Comparison of ENCODE assay signal across 1 cellular context in the genomic region with DNA sequence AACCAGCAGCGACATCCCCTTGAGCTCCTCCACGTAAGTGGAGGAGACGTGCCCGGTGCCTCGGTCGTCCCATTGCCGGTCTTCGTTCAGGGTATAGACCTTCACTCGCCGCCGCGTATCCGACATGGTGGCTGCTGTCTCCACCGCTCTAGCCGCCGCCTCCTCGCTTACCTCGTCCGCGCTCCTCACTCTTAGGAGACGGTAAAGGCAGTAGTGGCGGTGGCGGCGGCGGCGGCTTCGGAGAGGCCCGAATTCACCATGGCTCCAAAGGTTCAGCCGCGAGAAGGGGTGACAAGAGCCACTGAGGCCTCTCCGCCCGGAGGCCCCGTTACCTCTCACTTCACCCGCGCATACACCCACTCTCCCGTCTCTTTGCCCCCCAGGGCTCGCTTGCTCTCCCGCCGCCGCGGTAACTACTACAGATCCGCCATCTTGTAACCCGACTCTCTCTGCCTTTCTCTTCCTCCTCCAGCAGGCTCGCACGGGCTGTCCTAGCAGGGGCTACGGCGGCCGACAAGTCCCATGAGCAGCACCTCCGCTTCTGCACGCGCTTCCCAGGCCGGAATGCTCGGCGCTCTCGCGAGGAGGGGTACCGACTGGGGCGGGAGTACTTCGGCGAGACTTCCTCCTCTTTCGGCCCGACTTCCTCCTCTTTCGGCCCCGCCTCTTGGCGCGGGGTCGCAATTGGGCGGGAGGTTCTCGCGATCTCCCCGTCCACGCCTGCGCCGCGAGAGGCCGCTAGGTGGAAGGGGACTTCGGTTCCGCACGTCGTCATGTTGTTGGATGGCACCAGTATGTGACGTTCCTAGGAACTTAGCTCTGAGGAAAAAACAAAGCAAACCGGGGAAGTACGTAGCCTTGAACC.
TF ChIP-seq lines count a peak whose summit lies in the region.

TSS of gene PPP4R3B (minus strand) at position 463 of the 865 bp plus-strand sequence. CDS start at position 126, 337 bp downstream.

TF ChIP-seq in HepG2, 621 proteins besides CTCF, POLR2A, EP300 and RAD21 (continued from another document and continues in another):
- TF ChIP-seq ZNF773 (CRISPR knock-in tag; IDR thresholded peaks at IDR 0.05; ENCODE audit: borderline replicate concordance) (peak; percentile 68), ZMYM2 (CRISPR knock-in tag; IDR thresholded peaks at IDR 0.05) (no peak), ZNF367 (CRISPR knock-in tag; IDR thresholded peaks at IDR 0.05; ENCODE audit: borderline replicate concordance) (peak; percentile 87; the same call in 1 of the 2 replicates), ZFP41 (CRISPR knock-in tag; IDR thresholded peaks at IDR 0.05; ENCODE audit: borderline replicate concordance) (peak; percentile 93), ZNF674 (CRISPR knock-in tag; IDR thresholded peaks at IDR 0.05; ENCODE audit: low read depth) (peak; percentile 91; the same call in 1 of the 2 replicates), TMF1 (CRISPR knock-in tag; IDR thresholded peaks at IDR 0.05; ENCODE audit: low read depth) (peak; percentile 71), ZFP62 (CRISPR knock-in tag; IDR thresholded peaks at IDR 0.05) (no peak), MXI1 (IDR thresholded peaks at IDR 0.05; ENCODE audit: borderline replicate concordance, low read depth, low read length) (peak; percentile 99), ZNF589 (CRISPR knock-in tag; conservative IDR thresholded peaks at IDR 0.05) (peak; percentile 98), MAX (IDR thresholded peaks at IDR 0.05) (peak; percentile 98), ZNF160 (CRISPR knock-in tag; IDR thresholded peaks at IDR 0.05) (no peak), ZFP37 (CRISPR knock-in tag; IDR thresholded peaks at IDR 0.05; ENCODE audit: borderline replicate concordance) (peak; percentile 87), NR3C1 (CRISPR knock-in tag; IDR thresholded peaks at IDR 0.05) (no peak), KDM6A (CRISPR knock-in tag; IDR thresholded peaks at IDR 0.05; ENCODE audit: low read depth) (0 out of 2 replicates have a peak, but pooled peaks have one; percentile 23), ATF7 (IDR thresholded peaks at IDR 0.05) (0 out of 2 replicates have a peak, but pooled peaks have one; percentile 16), ATF7 (CRISPR knock-in tag; IDR thresholded peaks at IDR 0.05) (0 out of 2 replicates have a peak, but pooled peaks have one; percentile 33), TCF12 (IDR thresholded peaks at IDR 0.05) (no peak), TCF12 (CRISPR knock-in tag; IDR thresholded peaks at IDR 0.05) (0 out of 2 replicates have a peak, but pooled peaks have one; percentile 69), ZFP36L1 (CRISPR knock-in tag; IDR thresholded peaks at IDR 0.05) (peak; percentile 91), MED8 (CRISPR knock-in tag; IDR thresholded peaks at IDR 0.05; ENCODE audit: insufficient replicate concordance) (peak; percentile 76), UBTF (CRISPR knock-in tag; IDR thresholded peaks at IDR 0.05) (peak; percentile 94), ETV5 (CRISPR knock-in tag; IDR thresholded peaks at IDR 0.05; ENCODE audit: borderline replicate concordance) (peak; percentile 92), RARA (CRISPR knock-in tag; IDR thresholded peaks at IDR 0.05) (no peak; the same call in none of the 2 replicates), DMAP1 (CRISPR knock-in tag; IDR thresholded peaks at IDR 0.05) (peak; percentile 99), ADNP (CRISPR knock-in tag; IDR thresholded peaks at IDR 0.05) (no peak), CSRNP2 (CRISPR knock-in tag; conservative IDR thresholded peaks at IDR 0.05; ENCODE audit: low read depth) (no peak), NFKB2 (CRISPR knock-in tag; IDR thresholded peaks at IDR 0.05; ENCODE audit: borderline replicate concordance) (peak; percentile 96; the same call in 1 of the 2 replicates), ASH2L (IDR thresholded peaks at IDR 0.05; ENCODE audit: insufficient read length, low read depth, low read length) (peak; percentile 71), SALL1 (CRISPR knock-in tag; IDR thresholded peaks at IDR 0.05) (peak; percentile 96), CBX1 (IDR thresholded peaks at IDR 0.05; ENCODE audit: low read depth) (peak; percentile 31), ZBTB34 (CRISPR knock-in tag; IDR thresholded peaks at IDR 0.05) (0 out of 2 replicates have a peak, but pooled peaks have one; percentile 40), SMC3 (IDR thresholded peaks at IDR 0.05; ENCODE audit: low read length) (no peak), ZNF724P (CRISPR knock-in tag; IDR thresholded peaks at IDR 0.05; ENCODE audit: borderline replicate concordance) (peak; percentile 95), NCOR1 (IDR thresholded peaks at IDR 0.05; ENCODE audit: borderline replicate concordance, low read length) (no peak; the same call in 1 of the 2 replicates), ZNF18 (CRISPR knock-in tag; IDR thresholded peaks at IDR 0.05; ENCODE audit: insufficient replicate concordance) (no peak), NFE2L2 (IDR thresholded peaks at IDR 0.05; ENCODE audit: low read length) (no peak), FOSL1 (CRISPR knock-in tag; IDR thresholded peaks at IDR 0.05; ENCODE audit: borderline replicate concordance) (peak; percentile 40; the same call in 1 of the 2 replicates), HMG20A (CRISPR knock-in tag; IDR thresholded peaks at IDR 0.05; ENCODE audit: borderline replicate concordance) (no peak; the same call in 1 of the 2 replicates), PHF8 (CRISPR knock-in tag; IDR thresholded peaks at IDR 0.05) (peak; percentile 91), ZNF772 (CRISPR knock-in tag; IDR thresholded peaks at IDR 0.05) (peak; percentile 100)
- TF ChIP-seq, protein P1, sequence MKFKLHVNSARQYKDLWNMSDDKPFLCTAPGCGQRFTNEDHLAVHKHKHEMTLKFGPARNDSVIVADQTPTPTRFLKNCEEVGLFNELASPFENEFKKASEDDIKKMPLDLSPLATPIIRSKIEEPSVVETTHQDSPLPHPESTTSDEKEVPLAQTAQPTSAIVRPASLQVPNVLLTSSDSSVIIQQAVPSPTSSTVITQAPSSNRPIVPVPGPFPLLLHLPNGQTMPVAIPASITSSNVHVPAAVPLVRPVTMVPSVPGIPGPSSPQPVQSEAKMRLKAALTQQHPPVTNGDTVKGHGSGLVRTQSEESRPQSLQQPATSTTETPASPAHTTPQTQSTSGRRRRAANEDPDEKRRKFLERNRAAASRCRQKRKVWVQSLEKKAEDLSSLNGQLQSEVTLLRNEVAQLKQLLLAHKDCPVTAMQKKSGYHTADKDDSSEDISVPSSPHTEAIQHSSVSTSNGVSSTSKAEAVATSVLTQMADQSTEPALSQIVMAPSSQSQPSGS (CRISPR knock-in tag; IDR thresholded peaks at IDR 0.05), result peak; percentile 94
- TF ChIP-seq, protein P2, sequence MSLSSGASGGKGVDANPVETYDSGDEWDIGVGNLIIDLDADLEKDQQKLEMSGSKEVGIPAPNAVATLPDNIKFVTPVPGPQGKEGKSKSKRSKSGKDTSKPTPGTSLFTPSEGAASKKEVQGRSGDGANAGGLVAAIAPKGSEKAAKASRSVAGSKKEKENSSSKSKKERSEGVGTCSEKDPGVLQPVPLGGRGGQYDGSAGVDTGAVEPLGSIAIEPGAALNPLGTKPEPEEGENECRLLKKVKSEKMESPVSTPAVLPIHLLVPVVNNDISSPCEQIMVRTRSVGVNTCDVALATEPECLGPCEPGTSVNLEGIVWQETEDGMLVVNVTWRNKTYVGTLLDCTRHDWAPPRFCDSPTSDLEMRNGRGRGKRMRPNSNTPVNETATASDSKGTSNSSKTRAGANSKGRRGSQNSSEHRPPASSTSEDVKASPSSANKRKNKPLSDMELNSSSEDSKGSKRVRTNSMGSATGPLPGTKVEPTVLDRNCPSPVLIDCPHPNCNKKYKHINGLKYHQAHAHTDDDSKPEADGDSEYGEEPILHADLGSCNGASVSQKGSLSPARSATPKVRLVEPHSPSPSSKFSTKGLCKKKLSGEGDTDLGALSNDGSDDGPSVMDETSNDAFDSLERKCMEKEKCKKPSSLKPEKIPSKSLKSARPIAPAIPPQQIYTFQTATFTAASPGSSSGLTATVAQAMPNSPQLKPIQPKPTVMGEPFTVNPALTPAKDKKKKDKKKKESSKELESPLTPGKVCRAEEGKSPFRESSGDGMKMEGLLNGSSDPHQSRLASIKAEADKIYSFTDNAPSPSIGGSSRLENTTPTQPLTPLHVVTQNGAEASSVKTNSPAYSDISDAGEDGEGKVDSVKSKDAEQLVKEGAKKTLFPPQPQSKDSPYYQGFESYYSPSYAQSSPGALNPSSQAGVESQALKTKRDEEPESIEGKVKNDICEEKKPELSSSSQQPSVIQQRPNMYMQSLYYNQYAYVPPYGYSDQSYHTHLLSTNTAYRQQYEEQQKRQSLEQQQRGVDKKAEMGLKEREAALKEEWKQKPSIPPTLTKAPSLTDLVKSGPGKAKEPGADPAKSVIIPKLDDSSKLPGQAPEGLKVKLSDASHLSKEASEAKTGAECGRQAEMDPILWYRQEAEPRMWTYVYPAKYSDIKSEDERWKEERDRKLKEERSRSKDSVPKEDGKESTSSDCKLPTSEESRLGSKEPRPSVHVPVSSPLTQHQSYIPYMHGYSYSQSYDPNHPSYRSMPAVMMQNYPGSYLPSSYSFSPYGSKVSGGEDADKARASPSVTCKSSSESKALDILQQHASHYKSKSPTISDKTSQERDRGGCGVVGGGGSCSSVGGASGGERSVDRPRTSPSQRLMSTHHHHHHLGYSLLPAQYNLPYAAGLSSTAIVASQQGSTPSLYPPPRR (CRISPR knock-in tag; IDR thresholded peaks at IDR 0.05; ENCODE audit: borderline replicate concordance), result peak; percentile 64
- TF ChIP-seq, protein P3, sequence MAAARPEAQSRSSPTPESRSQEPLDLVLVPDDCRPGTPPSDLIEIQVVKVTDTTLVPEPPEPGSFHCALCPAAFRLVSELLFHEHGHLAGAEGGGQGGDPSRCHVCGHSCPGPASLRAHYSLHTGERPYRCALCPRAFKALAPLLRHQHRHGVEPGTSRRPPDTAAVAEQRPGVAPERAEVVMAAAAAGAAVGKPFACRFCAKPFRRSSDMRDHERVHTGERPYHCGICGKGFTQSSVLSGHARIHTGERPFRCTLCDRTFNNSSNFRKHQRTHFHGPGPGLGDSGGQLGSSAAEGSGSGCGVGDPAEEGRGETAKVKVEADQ (CRISPR knock-in tag; IDR thresholded peaks at IDR 0.05; ENCODE audit: borderline replicate concordance), result peak; percentile 16; the same call in 1 of the 2 replicates
- TF ChIP-seq, protein P4, sequence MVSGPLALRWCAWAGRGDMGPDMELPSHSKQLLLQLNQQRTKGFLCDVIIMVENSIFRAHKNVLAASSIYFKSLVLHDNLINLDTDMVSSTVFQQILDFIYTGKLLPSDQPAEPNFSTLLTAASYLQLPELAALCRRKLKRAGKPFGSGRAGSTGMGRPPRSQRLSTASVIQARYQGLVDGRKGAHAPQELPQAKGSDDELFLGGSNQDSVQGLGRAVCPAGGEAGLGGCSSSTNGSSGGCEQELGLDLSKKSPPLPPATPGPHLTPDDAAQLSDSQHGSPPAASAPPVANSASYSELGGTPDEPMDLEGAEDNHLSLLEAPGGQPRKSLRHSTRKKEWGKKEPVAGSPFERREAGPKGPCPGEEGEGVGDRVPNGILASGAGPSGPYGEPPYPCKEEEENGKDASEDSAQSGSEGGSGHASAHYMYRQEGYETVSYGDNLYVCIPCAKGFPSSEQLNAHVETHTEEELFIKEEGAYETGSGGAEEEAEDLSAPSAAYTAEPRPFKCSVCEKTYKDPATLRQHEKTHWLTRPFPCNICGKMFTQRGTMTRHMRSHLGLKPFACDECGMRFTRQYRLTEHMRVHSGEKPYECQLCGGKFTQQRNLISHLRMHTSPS (CRISPR knock-in tag; IDR thresholded peaks at IDR 0.05; ENCODE audit: low read depth), result no peak; the same call in 1 of the 2 replicates
